20 cellular contexts compared by ENCODE assay signal in genomic region chr2:157152362-157152761, GRCh38.
"Had no signal": no experiment of that assay in that cellular context is flagged by ENCODE, and none has a peak within 500 bp of the region (broad histone marks: within the 10 kb centered on the region; RNA-seq: fewer than 3 reads in every experiment).

No MANE protein-coding gene starts in this region.

- H3K36me3 ChIP-seq: right atrium auricular region, tibial nerve had no signal

- H3K27me3 Mint-ChIP-seq: dendritic cell treated with granulocyte-macrophage colony-stimulating factor and Interleukin-4, amounts not matched to agents 40 ng/mL and 50 ng/mL, for 4 days; progenitor cell of endocrine pancreas had no signal

- H3K36me3 Mint-ChIP-seq: immature natural killer cell had no signal

- H3K27ac Mint-ChIP-seq: activated T-helper 17 cell treated with anti-CD3 and anti-CD28 coated beads, Interleukin-2, amount 50 U/mL, for 72 hours; dendritic cell treated with granulocyte-macrophage colony-stimulating factor and Interleukin-4, amounts not matched to agents 40 ng/mL and 50 ng/mL, for 4 days; effector memory CD8-positive, alpha-beta T cell; immature natural killer cell; nephron; progenitor cell of endocrine pancreas had no signal

- H3K9me3 ChIP-seq: right atrium auricular region, tibial nerve had no signal

- H3K4me3 Mint-ChIP-seq: activated T-helper 17 cell treated with anti-CD3 and anti-CD28 coated beads, Interleukin-2, amount 50 U/mL, for 72 hours; dendritic cell treated with granulocyte-macrophage colony-stimulating factor and Interleukin-4, amounts not matched to agents 40 ng/mL and 50 ng/mL, for 4 days; effector memory CD8-positive, alpha-beta T cell; immature natural killer cell; nephron had no signal

- H3K4me1 ChIP-seq: right atrium auricular region, tibial nerve had no signal

- ATAC-seq: activated T-helper 17 cell treated with anti-CD3 and anti-CD28 coated beads, Interleukin-2, amount 50 U/mL, for 72 hours; effector memory CD8-positive, alpha-beta T cell had no signal

- FAIRE-seq: bronchial epithelial cell had no signal

- H3K4me3 ChIP-seq: right atrium auricular region, tibial nerve had no signal

- H3K4me1 Mint-ChIP-seq: activated T-helper 17 cell treated with anti-CD3 and anti-CD28 coated beads, Interleukin-2, amount 50 U/mL, for 72 hours; immature natural killer cell; nephron had no signal

- DNase-seq: activated CD4-positive, alpha-beta T cell treated with anti-CD3 and anti-CD28 coated beads for 1 hour; activated CD4-positive, alpha-beta T cell treated with anti-CD3 and anti-CD28 coated beads, Interleukin-2, amount 50 U/mL, for 4 hours; activated naive CD4-positive, alpha-beta T cell treated with Interleukin-2 at 50 U/mL for 16 hours; aorta; effector memory CD8-positive, alpha-beta T cell; head of caudate nucleus; immature natural killer cell; mesendoderm; nucleus accumbens; stimulated activated CD4-positive, alpha-beta T cell treated with anti-CD3 and anti-CD28 coated beads, Interleukin-4, amount 100 ng/mL, for 24 hours; stimulated activated naive CD4-positive, alpha-beta T cell; substantia nigra had no signal

- H3K27me3 ChIP-seq: right atrium auricular region, tibial nerve had no signal

- H3K27ac ChIP-seq: epithelial cell of prostate, right atrium auricular region, tibial nerve had no signal

- H3K9me3 Mint-ChIP-seq: activated T-helper 17 cell treated with anti-CD3 and anti-CD28 coated beads, Interleukin-2, amount 50 U/mL, for 72 hours; dendritic cell treated with granulocyte-macrophage colony-stimulating factor and Interleukin-4, amounts not matched to agents 40 ng/mL and 50 ng/mL, for 4 days; effector memory CD8-positive, alpha-beta T cell; nephron had no signal
